ENCODE assay signal across 23 cellular contexts in genomic region chr13:51794959-51795358, GRCh38. TPM values are rescaled to one million over a fixed set of nuclear protein-coding genes. Genes with fewer than 3 reads are reported as not detected.
DNase-seq lines count a peak whose midpoint lies in the region; ATAC-seq and TF ChIP-seq lines count a peak whose summit lies in the region.
"Had no signal": no experiment of that assay in that cellular context is flagged by ENCODE, and none has a peak within 500 bp of the region (broad histone marks: within the 10 kb centered on the region; RNA-seq: fewer than 3 reads in every experiment).

No MANE protein-coding gene starts in this region.

- H3K27me3 ChIP-seq in body of pancreas (no peaks in the 10 kb centered on the region), trophoblast cell (ENCODE audit: insufficient read depth, low read length) (no peaks in the 10 kb centered on the region)
- H3K27me3 ChIP-seq: transverse colon had no signal

- peak in 1 of 3 donors; percentile 17 for TF ChIP-seq POLR2A in body of pancreas (IDR thresholded peaks at IDR 0.05)

- WGBS in body of pancreas, 2 donors = 28 to 52% methylated on average over 4 of the region's 4 CpGs
- no CpG with 5 or more reads among the region's 4 CpGs for WGBS in trophoblast cell (ENCODE audit: extremely low coverage, insufficient coverage, insufficient read length)

- H3K4me3 ChIP-seq in body of pancreas (no peak overlapping the region), trophoblast cell (ENCODE audit: low read depth, low read length) (no peak overlapping the region)
- H3K4me3 ChIP-seq: SK-N-MC, transverse colon had no signal

- H2BK5ac ChIP-seq in trophoblast cell (ENCODE audit: low read depth, low read length, poor library complexity) = no peak overlapping the region

- H2AFZ ChIP-seq in trophoblast cell (ENCODE audit: insufficient read depth, low read length, poor library complexity) = no peak overlapping the region

- no peak overlapping the region for H3K18ac ChIP-seq in trophoblast cell (ENCODE audit: low read length)

- peaks cover 3% of the 10 kb centered on the region for H3K79me1 ChIP-seq in trophoblast cell (ENCODE audit: low read length)

- no peak overlapping the region for H3K14ac ChIP-seq in trophoblast cell (ENCODE audit: low read length)

- no peak overlapping the region for H3K4me2 ChIP-seq in trophoblast cell (ENCODE audit: low read length)

- H3K9me3 ChIP-seq in body of pancreas (no peaks in the 10 kb centered on the region), trophoblast cell (ENCODE audit: insufficient read depth, low read depth, low read length) (no peaks in the 10 kb centered on the region)
- H3K9me3 ChIP-seq: transverse colon had no signal

- H4K12ac ChIP-seq in trophoblast cell (ENCODE audit: low read depth, low read length) = no peak overlapping the region

- peak overlapping the region; percentile 41 to 79 (median 62) for H3K27ac ChIP-seq in body of pancreas
- no peak overlapping the region for H3K27ac ChIP-seq in trophoblast cell (ENCODE audit: low read depth, low read length)
- H3K27ac ChIP-seq: SK-N-MC, transverse colon had no signal

- no peak overlapping the region for H4K8ac ChIP-seq in trophoblast cell (ENCODE audit: low read depth, low read length)

- H3K4me1 ChIP-seq in body of pancreas (peaks cover 58% of the 10 kb centered on the region), trophoblast cell (ENCODE audit: control insufficient read depth in 1 of 2, insufficient read depth in 2 of 2, low read length in 2 of 2) (peaks cover 2 to 11% of the 10 kb centered on the region in 2 experiments)
- H3K4me1 ChIP-seq: transverse colon had no signal

- H4K91ac ChIP-seq in trophoblast cell (ENCODE audit: low read depth, low read length) = peak overlapping the region; percentile 1

- H2BK12ac ChIP-seq in trophoblast cell (ENCODE audit: low read length) = no peak overlapping the region

- ATAC-seq in GM19397 (IDR thresholded peaks at IDR 0.05; ENCODE audit: unreplicated experiment) (peak; percentile 39), body of pancreas (no peak)
- ATAC-seq: activated CD8-positive, alpha-beta T cell treated with anti-CD3 and anti-CD28 coated beads for 36 hours; activated T-cell treated with anti-CD3 and anti-CD28 coated beads, Interleukin-2, amount 50 U/mL, for 4 hours; natural killer cell had no signal

- H2AK5ac ChIP-seq in trophoblast cell (ENCODE audit: low read length) = no peak overlapping the region

- TF ChIP-seq CTCF in body of pancreas (IDR thresholded peaks at IDR 0.05) = no peak

- H3K79me2 ChIP-seq in trophoblast cell (ENCODE audit: control insufficient read depth, insufficient read depth, low read length, poor library complexity) = no peaks in the 10 kb centered on the region

- no peak overlapping the region for H3K23ac ChIP-seq in trophoblast cell (ENCODE audit: low read length)

- H3K36me3 ChIP-seq in body of pancreas (replicated peaks in 1 of 2; ENCODE audit: insufficient read depth in 1 of 2, low read depth in 2 of 2) (peaks cover 0 to 2% of the 10 kb centered on the region in 2 donors), trophoblast cell (ENCODE audit: control insufficient read depth in 1 of 2, insufficient read depth in 2 of 2, low read length in 2 of 2) (peaks cover 0 to 2% of the 10 kb centered on the region in 2 experiments)
- H3K36me3 ChIP-seq: transverse colon had no signal

- no peak overlapping the region for H3K4ac ChIP-seq in trophoblast cell (ENCODE audit: low read depth, low read length)

- peak; percentile 73 for DNase-seq in COLO668 (lab: John Stamatoyannopoulos, UW; ENCODE audit: unreplicated experiment)
- peak in 3 of 4 donors; percentile 50 to 59 (median 54) for DNase-seq in body of pancreas
- DNase-seq in trophoblast cell = no peak
- no peak for DNase-seq in cerebellar cortex (ENCODE audit: low spot score)
- DNase-seq in AML-193 (lab: John Stamatoyannopoulos, UW) = no peak
- DNase-seq in dermis blood vessel endothelial cell = no peak
- DNase-seq: activated CD8-positive, alpha-beta T cell treated with anti-CD3 and anti-CD28 coated beads for 36 hours; activated naive CD4-positive, alpha-beta T cell treated with anti-CD3 and anti-CD28 coated beads for 36 hours; activated T-cell treated with anti-CD3 and anti-CD28 coated beads, Interleukin-2, amount 50 U/mL, for 4 hours; cerebellar nuclear complex; effector memory CD4-positive, alpha-beta T cell; Kasumi-1; kidney glomerular epithelial cell; mesenchymal stem cell; natural killer cell; NK-92 treated with Interleukin-12 subunit alpha and Interleukin-12 subunit beta, amount 100 ng/mL, for 24 hours; posterior cingulate gyrus; stimulated activated CD4-positive, alpha-beta T cell treated with anti-CD3 and anti-CD28 coated beads, Interleukin-1b, Interleukin-23, amount 100 ng/mL, for 48 hours; stimulated activated naive CD4-positive, alpha-beta T cell treated with Interleukin-2 at 50 U/mL for 16 hours; transverse colon had no signal

- no peak overlapping the region for H2BK120ac ChIP-seq in trophoblast cell (ENCODE audit: insufficient read depth, low read length, poor library complexity)

- no peak overlapping the region for H3K9ac ChIP-seq in trophoblast cell (ENCODE audit: low read length)

- intact Hi-C loops in body of pancreas (cut with DNase I) = loop anchor here (10.0 kb wide), 1 partner anchor 350 kb away; no protein-coding TSS in a partner anchor

RNA-seq across cellular contexts. Expression of gene DHRS12, which starts 9.0 kb away (rescaled TPM):
- total RNA-seq in body of pancreas (10 to 100 TPM in 1 of 2 donors, 1 to 10 TPM in 1; 4.0 to 38.7 TPM), dermis blood vessel endothelial cell (5.0 and 7.1 TPM in 2 replicates)
- 8.5 and 8.7 TPM in 2 replicates for polyA plus RNA-seq in trophoblast cell (2013)

RNA-seq across cellular contexts. Expression of gene TMEM272, which starts 50.0 kb away (rescaled TPM):
- total RNA-seq in body of pancreas (not detected), dermis blood vessel endothelial cell (not detected in 2 replicates)
- 0.01 and 0.03 TPM in 2 replicates for polyA plus RNA-seq in trophoblast cell (2013)
- total RNA-seq: T-helper 2 cell treated with Interferon-gamma antibody and Interleukin-4, amounts not matched to agents 100 ng/mL and 5 ng/mL, for 36 hours; transverse colon had no signal

Comparison
In these comparisons a context has a peak if more than half of its experiments do, and no peak if none do; other contexts are left out.
1. DNase-seq: peak in COLO668 (single experiment) and body of pancreas (3 of 4); none in trophoblast cell (0 of 2), cerebellar cortex (single experiment), AML-193 (0 of 2) and dermis blood vessel endothelial cell (single experiment).